Comparison of ENCODE assay signal across 10 cellular contexts in genomic region chr5:88145205-88145602, GRCh38.
DNase-seq lines count a peak whose midpoint lies in the region; ATAC-seq, FAIRE-seq and TF ChIP-seq lines count a peak whose summit lies in the region.
"Had no signal": no experiment of that assay in that cellular context is flagged by ENCODE, and none has a peak within 500 bp of the region (broad histone marks: within the 10 kb centered on the region; RNA-seq: fewer than 3 reads in every experiment).

No MANE protein-coding gene starts in this region.

- no peak overlapping the region for H3K4ac ChIP-seq in H1 (replicated peaks; ENCODE audit: insufficient read length, low read depth, low read length)

- no peak for TF ChIP-seq RAD21 in H1 (IDR thresholded peaks at IDR 0.05 in 1 of 2, conservative IDR thresholded peaks at IDR 0.05 in 1 of 2; ENCODE audit: low read depth in 2 of 2, low read length in 2 of 2)
- no peak for TF ChIP-seq RAD21 in neural cell (conservative IDR thresholded peaks at IDR 0.05)

- peaks cover 5% of the 10 kb centered on the region for H3K4me1 Mint-ChIP-seq in stimulated activated naive CD8-positive, alpha-beta T cell treated with anti-CD3 and anti-CD28 coated beads, Interleukin-15, Interleukin-2, amounts not matched to agents 100 ng/mL and 50 ng/mL, for 24 hours (ENCODE audit: low read depth)
- peaks cover 10% of the 10 kb centered on the region for H3K4me1 Mint-ChIP-seq in CD14-positive monocyte

- H4K8ac ChIP-seq in H1 (ENCODE audit: extremely low read depth, insufficient read depth, low read length) = no peak overlapping the region

- no peak overlapping the region for H2BK20ac ChIP-seq in H1 (ENCODE audit: low read length)

- H3K23ac ChIP-seq in H1 (ENCODE audit: insufficient read length) = no peak overlapping the region

- no peak overlapping the region for H3K27ac ChIP-seq in H1 (ENCODE audit: low read depth, low read length)
- H3K27ac ChIP-seq in neural cell (ENCODE audit: low read length) = peak overlapping the region; percentile 100

- no peak for TF ChIP-seq EP300 in H1 (IDR thresholded peaks at IDR 0.05; ENCODE audit: borderline replicate concordance in 1 of 2, low read depth in 2 of 2, low read length in 2 of 2)
- no peak for TF ChIP-seq EP300 in neural cell (conservative IDR thresholded peaks at IDR 0.05; ENCODE audit: poor library complexity, severe bottlenecking)

- no peaks in the 10 kb centered on the region for H3K36me3 Mint-ChIP-seq in stimulated activated naive CD8-positive, alpha-beta T cell treated with anti-CD3 and anti-CD28 coated beads, Interleukin-15, Interleukin-2, amounts not matched to agents 100 ng/mL and 50 ng/mL, for 24 hours (ENCODE audit: low read depth)
- H3K36me3 Mint-ChIP-seq in CD14-positive monocyte = peaks cover 0 to 2% of the 10 kb centered on the region in 2 donors

- no peak overlapping the region for H4K5ac ChIP-seq in H1 (ENCODE audit: insufficient read length, low read depth, low read length)

- H3K56ac ChIP-seq in H1 (replicated peaks; ENCODE audit: insufficient read length, low read depth, low read length) = no peak overlapping the region

- no peaks in the 10 kb centered on the region for H3K9me3 Mint-ChIP-seq in stimulated activated naive CD8-positive, alpha-beta T cell treated with anti-CD3 and anti-CD28 coated beads, Interleukin-15, Interleukin-2, amounts not matched to agents 100 ng/mL and 50 ng/mL, for 24 hours
- H3K9me3 Mint-ChIP-seq in CD14-positive monocyte = peaks cover 0 to 18% (median 8%) of the 10 kb centered on the region in 7 donors

- no peak overlapping the region for H3K18ac ChIP-seq in H1 (ENCODE audit: extremely low read depth, low read length)

- no peak for ATAC-seq in stimulated activated naive CD8-positive, alpha-beta T cell treated with anti-CD3 and anti-CD28 coated beads, Interleukin-15, Interleukin-2, amounts not matched to agents 100 U/mL and 50 U/mL, for 24 hours
- no peak for ATAC-seq in activated CD4-positive, CD25-positive, alpha-beta regulatory T cell treated with anti-CD3 and anti-CD28 coated beads, Interleukin-2, amount 50 U/mL, for 24 hours

- intact Hi-C loops in CD14-positive monocyte (cut with micrococcal nuclease) = loop anchor here in 1 of 2 donors (10.0 kb wide), 1 partner anchor 540 kb away; no protein-coding TSS in a partner anchor

- no peak overlapping the region for H3K14ac ChIP-seq in H1 (ENCODE audit: insufficient read length)

- no peak for DNase-seq in stimulated activated naive CD8-positive, alpha-beta T cell treated with anti-CD3 and anti-CD28 coated beads, Interleukin-15, Interleukin-2, amounts not matched to agents 100 U/mL and 50 U/mL, for 24 hours
- DNase-seq in H1 (ENCODE audit: low read depth in 1 of 2, low spot score in 2 of 2) (peak in 1 of 2 experiments; percentile 47), SW480 (ENCODE audit: low spot score) (no peak), NCI-H524 (lab: John Stamatoyannopoulos, UW) (no peak), CD14-positive monocyte (ENCODE audit: low spot score) (no peak)
- DNase-seq: activated CD4-positive, CD25-positive, alpha-beta regulatory T cell; kidney glomerular epithelial cell had no signal

- peak overlapping the region; percentile 5 to 55 (median 14); a peak in 5 of 8 replicates for H3K4me3 ChIP-seq in H1 (ENCODE audit: extremely low read depth in 1 of 4, insufficient read depth in 2 of 4, low read depth in 3 of 4, low read length in 4 of 4)
- H3K4me3 ChIP-seq in neural cell (ENCODE audit: low read length) = peak overlapping the region; percentile 46

- H3K4me2 ChIP-seq in H1 (ENCODE audit: insufficient read depth in 1 of 2, low read depth in 2 of 2, low read length in 2 of 2) = peak overlapping the region; percentile 69 to 72
- no peak overlapping the region for H3K4me2 ChIP-seq in neural cell (ENCODE audit: low read length)

- H3K79me2 ChIP-seq in H1 (ENCODE audit: control insufficient read depth in 1 of 2, insufficient read depth in 2 of 2, low read length in 2 of 2) = no peaks in the 10 kb centered on the region
- peaks cover 21% of the 10 kb centered on the region for H3K79me2 ChIP-seq in neural cell (replicated peaks; ENCODE audit: insufficient read depth, low read length)

- H3F3A ChIP-seq in neural cell (ENCODE audit: insufficient read depth, low read length, poor library complexity, severe bottlenecking) = peaks cover 3% of the 10 kb centered on the region

- H3K9ac ChIP-seq in H1 (replicated peaks in 1 of 4; ENCODE audit: extremely low read depth in 1 of 4, low read depth in 3 of 4, low read length in 3 of 4) (no peak overlapping the region), neural cell (ENCODE audit: low read length) (peak overlapping the region; percentile 44)

- H3K36me3 ChIP-seq in H1 (ENCODE audit: control insufficient read depth in 2 of 4, insufficient read depth in 4 of 4, low read length in 3 of 4) (no peaks in the 10 kb centered on the region), neural cell (ENCODE audit: insufficient read depth, low read length) (no peaks in the 10 kb centered on the region)

- peaks cover 12% of the 10 kb centered on the region for H3K23me2 ChIP-seq in H1 (ENCODE audit: low read depth, low read length)

- no peak for FAIRE-seq in H1 (lab: Jason Lieb, UNC)

- POLR2A ChIA-PET in H1 (lab: Charles Lee; ENCODE audit: partially characterized antibody) = interaction anchor here (0.7 kb wide), 1 partner anchor 538 kb away, joined by 3 read pairs; no protein-coding TSS in a partner anchor

- H2BK15ac ChIP-seq in H1 (ENCODE audit: low read length) = no peak overlapping the region

- CTCF ChIA-PET in H1 (lab: Charles Lee; ENCODE audit: partially characterized antibody) = interaction anchor here (0.8 to 2.6 kb wide), 14 partner anchors 27 to 577 kb away, joined by 3 to 13 read pairs (median 3); no protein-coding TSS in a partner anchor

- H2AFZ ChIP-seq in H1 (ENCODE audit: low read length) = no peak overlapping the region
- no peak overlapping the region for H2AFZ ChIP-seq in neural cell (ENCODE audit: low read depth, low read length)

- no peak overlapping the region for H2BK12ac ChIP-seq in H1 (ENCODE audit: low read depth, low read length)

- H4K91ac ChIP-seq in H1 (replicated peaks; ENCODE audit: insufficient read length, low read length) = no peak overlapping the region

- H2AK5ac ChIP-seq in H1 (ENCODE audit: low read depth, low read length) = no peak overlapping the region

- H3K27me3 ChIP-seq in H1 (replicated peaks in 1 of 4; ENCODE audit: control insufficient read depth in 3 of 4, extremely low read depth in 1 of 4, insufficient read depth in 3 of 4, low read length in 3 of 4) (peaks cover 31 to 60% (median 51%) of the 10 kb centered on the region in 4 experiments), neural cell (ENCODE audit: insufficient read depth, low read depth, low read length) (no peaks in the 10 kb centered on the region)

- peak overlapping the region; percentile 62 for H3K4me3 Mint-ChIP-seq in stimulated activated naive CD8-positive, alpha-beta T cell treated with anti-CD3 and anti-CD28 coated beads, Interleukin-15, Interleukin-2, amounts not matched to agents 100 ng/mL and 50 ng/mL, for 24 hours
- peak overlapping the region in 1 of 2 donors; percentile 74 for H3K4me3 Mint-ChIP-seq in CD14-positive monocyte

- peaks cover 30% of the 10 kb centered on the region for H3K27me3 Mint-ChIP-seq in stimulated activated naive CD8-positive, alpha-beta T cell treated with anti-CD3 and anti-CD28 coated beads, Interleukin-15, Interleukin-2, amounts not matched to agents 100 ng/mL and 50 ng/mL, for 24 hours
- H3K27me3 Mint-ChIP-seq in CD14-positive monocyte (ENCODE audit: low read depth in 3 of 3) = peaks cover 6 to 28% (median 14%) of the 10 kb centered on the region in 3 donors

- TF ChIP-seq POLR2A in H1 (IDR thresholded peaks at IDR 0.05; ENCODE audit: control extremely low read depth in 1 of 2, low read depth in 2 of 2, low read length in 2 of 2) = no peak

- TF ChIP-seq CTCF in H1 (IDR thresholded peaks at IDR 0.05; ENCODE audit: control extremely low read depth in 1 of 3, insufficient read depth in 1 of 3, low read depth in 1 of 3, low read length in 3 of 3) = no peak
- no peak for TF ChIP-seq CTCF in neural cell (IDR thresholded peaks at IDR 0.05; ENCODE audit: poor library complexity, severe bottlenecking)
- no peak for TF ChIP-seq CTCF in CD14-positive monocyte (IDR thresholded peaks at IDR 0.05)

- H3K4me1 ChIP-seq in H1 (replicated peaks in 1 of 4; ENCODE audit: control insufficient read depth in 3 of 4, insufficient read depth in 4 of 4, low read length in 3 of 4) = peaks cover 5 to 25% (median 17%) of the 10 kb centered on the region in 4 experiments

- H3K9me3 ChIP-seq in H1 (ENCODE audit: insufficient read depth in 2 of 2, low read depth in 1 of 2, low read length in 1 of 2) (no peaks in the 10 kb centered on the region), neural cell (ENCODE audit: low read length) (no peaks in the 10 kb centered on the region)

- 9% methylated on average over 17 of the region's 17 CpGs; no CpG with 5 or more reads in 1 of the 2 experiments for WGBS in H1 (ENCODE audit: extremely low coverage in 1 of 2, insufficient coverage in 1 of 2, insufficient read length in 1 of 2, insufficient replicate concordance in 2 of 2, low coverage in 1 of 2, low lambda C conversion rate in 2 of 2, missing lambda C conversion rate in 1 of 2), 2 experiments

- H2BK5ac ChIP-seq in H1 (ENCODE audit: low read depth, low read length) = no peak overlapping the region

- no peaks in the 10 kb centered on the region for H3K9me2 ChIP-seq in neural cell (ENCODE audit: insufficient read depth, low read length)

- H3K27ac Mint-ChIP-seq in stimulated activated naive CD8-positive, alpha-beta T cell treated with anti-CD3 and anti-CD28 coated beads, Interleukin-15, Interleukin-2, amounts not matched to agents 100 ng/mL and 50 ng/mL, for 24 hours = no peak overlapping the region
- H3K27ac Mint-ChIP-seq in CD14-positive monocyte = no peak overlapping the region

- no peak overlapping the region for H2BK120ac ChIP-seq in H1 (replicated peaks; ENCODE audit: low read depth, low read length)

- H3K79me1 ChIP-seq in H1 (ENCODE audit: low read depth, low read length) = no peaks in the 10 kb centered on the region

- H4K20me1 ChIP-seq in H1 (replicated peaks in 1 of 2; ENCODE audit: control insufficient read depth in 1 of 2, insufficient read depth in 2 of 2, low read length in 2 of 2) (peaks cover 2 to 4% of the 10 kb centered on the region in 2 experiments), neural cell (ENCODE audit: insufficient read depth) (no peaks in the 10 kb centered on the region)

TF ChIP-seq in H1, 55 proteins besides CTCF, POLR2A, EP300 and RAD21:
- TF ChIP-seq RNF2 (IDR thresholded peaks at IDR 0.05; ENCODE audit: borderline replicate concordance, low read depth, low read length, missing control alignments, poor library complexity, severe bottlenecking) (peak; percentile 60), RBBP5 (IDR thresholded peaks at IDR 0.05; ENCODE audit: borderline replicate concordance, low read depth, low read length) (no peak)
TF ChIP-seq in H1: peak in this region for 1.
